In the genomic region with DNA sequence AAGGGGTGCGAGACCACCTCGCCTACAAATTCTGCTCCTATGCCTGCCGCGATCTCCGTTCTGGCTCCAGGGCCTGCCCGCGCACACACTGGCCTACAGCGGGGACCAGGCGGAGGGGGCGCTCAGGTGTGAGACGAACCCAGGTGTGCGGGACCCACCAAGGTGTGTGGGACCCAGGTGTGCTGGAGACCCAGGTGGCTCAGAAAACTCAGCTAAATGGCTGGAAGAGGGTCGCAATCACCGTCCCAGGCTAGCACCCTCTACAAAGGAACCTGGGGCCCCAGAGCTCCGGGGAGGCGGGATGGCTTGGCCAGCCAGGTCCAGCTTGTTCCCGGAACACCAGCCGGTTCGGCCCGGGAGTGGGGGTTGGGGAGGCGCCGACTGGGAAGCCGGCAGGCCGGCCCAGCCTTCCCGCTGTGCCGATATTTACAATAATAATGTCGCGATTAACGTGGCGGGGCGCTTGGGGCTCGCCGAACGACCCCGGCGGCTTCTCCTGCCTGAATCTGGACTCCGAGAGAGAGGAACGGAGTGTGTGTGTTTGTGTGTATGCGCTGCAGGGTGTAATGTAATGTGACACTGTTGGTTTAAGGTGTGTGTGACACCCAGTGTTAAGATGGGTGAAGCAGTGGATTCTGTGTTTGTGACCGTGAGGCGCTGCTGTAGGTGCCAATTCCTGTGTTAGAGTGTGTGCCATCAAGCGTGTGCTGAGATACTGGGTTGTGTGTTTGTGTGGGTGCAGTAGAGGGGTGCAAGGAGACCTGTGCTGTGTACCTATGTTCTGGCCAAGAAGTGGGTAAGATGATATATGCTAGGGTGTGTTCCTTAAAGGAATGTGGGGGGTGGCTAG, we compare ENCODE assay signal across 8 cellular contexts. TPM values are rescaled to one million over a fixed set of nuclear protein-coding genes. Genes with fewer than 3 reads are reported as not detected.
A peak's percentile ranks its signal among the peaks of the same experiment; 100 is the strongest.
DNase-seq lines count a peak whose midpoint lies in the region; ATAC-seq and TF ChIP-seq lines count a peak whose summit lies in the region.

No MANE protein-coding gene starts in this region.

- no peaks in the 10 kb centered on the region for H3K9me3 ChIP-seq in spleen

- in situ Hi-C loops in GM13977 (cut with MboI; ENCODE audit: low pct_unique_long_range_greater_than_20kb, low sequenced_read_pairs, unreplicated experiment) = no loop called here

- no peak for ATAC-seq in activated CD8-positive, alpha-beta T cell treated with anti-CD3 and anti-CD28 coated beads for 36 hours
- ATAC-seq in HG02588 (IDR thresholded peaks at IDR 0.05; ENCODE audit: unreplicated experiment) = no peak

- no peak overlapping the region for H3K27ac Mint-ChIP-seq in activated CD8-positive, alpha-beta T cell treated with anti-CD3 and anti-CD28 coated beads for 36 hours
- peak overlapping the region; percentile 24 to 87 (median 78) for H3K27ac Mint-ChIP-seq in immature natural killer cell

- peaks cover 31 to 47% (median 37%) of the 10 kb centered on the region in 6 donors for H3K4me1 ChIP-seq in spleen

- H3K4me1 Mint-ChIP-seq in activated CD8-positive, alpha-beta T cell treated with anti-CD3 and anti-CD28 coated beads for 36 hours (ENCODE audit: low read depth) = peaks cover 15% of the 10 kb centered on the region
- peaks cover 42 to 55% of the 10 kb centered on the region in 2 donors for H3K4me1 Mint-ChIP-seq in immature natural killer cell

- H3K27me3 Mint-ChIP-seq in activated CD8-positive, alpha-beta T cell treated with anti-CD3 and anti-CD28 coated beads for 36 hours = peaks cover 69% of the 10 kb centered on the region
- peaks cover 19 to 22% (median 20%) of the 10 kb centered on the region in 3 donors for H3K27me3 Mint-ChIP-seq in immature natural killer cell (ENCODE audit: low read depth in 3 of 3)

- peak overlapping the region; percentile 1 for H3K4me3 Mint-ChIP-seq in activated CD8-positive, alpha-beta T cell treated with anti-CD3 and anti-CD28 coated beads for 36 hours
- peak overlapping the region; percentile 88 to 95 (median 90) for H3K4me3 Mint-ChIP-seq in immature natural killer cell

- WGBS in spleen, 5 donors = 4 to 7% (median 4%) methylated on average over 27 to 42 of the region's 42 CpGs

- no peak for TF ChIP-seq CTCF in activated CD8-positive, alpha-beta T cell treated with anti-CD3 and anti-CD28 coated beads for 36 hours (IDR thresholded peaks at IDR 0.05)
- TF ChIP-seq CTCF in spleen (IDR thresholded peaks at IDR 0.05 in 8 of 11, conservative IDR thresholded peaks at IDR 0.05 in 3 of 11) = no peak
- no peak for TF ChIP-seq CTCF in GM13977 (IDR thresholded peaks at IDR 0.05; ENCODE audit: extremely low read depth, insufficient read depth, missing control alignments)

- CTCF ChIA-PET in activated CD8-positive, alpha-beta T cell treated with anti-CD3 and anti-CD28 coated beads for 36 hours (lab: Charles Lee) = interaction anchor here (0.7 to 10.5 kb wide), 8 partner anchors 31 to 212 kb away, joined by 3 to 205 read pairs (median 27); no protein-coding TSS in a partner anchor

- H3K36me3 Mint-ChIP-seq in activated CD8-positive, alpha-beta T cell treated with anti-CD3 and anti-CD28 coated beads for 36 hours (ENCODE audit: low read depth) = no peaks in the 10 kb centered on the region
- H3K36me3 Mint-ChIP-seq in immature natural killer cell = no peaks in the 10 kb centered on the region

- H3K4me3 ChIP-seq in spleen = peak overlapping the region in 7 of 8 donors; percentile 39 to 76 (median 48)

- intact Hi-C loops in activated CD8-positive, alpha-beta T cell treated with anti-CD3 and anti-CD28 coated beads for 36 hours (cut with micrococcal nuclease) = no loop called here
- intact Hi-C loops in spleen (cut with DNase I; ENCODE audit: low total_unique reads) = loop anchor here (5.0 kb wide), 1 partner anchor 175 kb away; no protein-coding TSS in a partner anchor

- H3K27ac ChIP-seq in spleen = peak overlapping the region in 1 of 8 donors; percentile 10

- peaks cover 13 to 97% (median 52%) of the 10 kb centered on the region in 7 donors for H3K27me3 ChIP-seq in spleen (replicated peaks in 1 of 7)

- POLR2A ChIA-PET in activated CD8-positive, alpha-beta T cell treated with anti-CD3 and anti-CD28 coated beads for 36 hours (lab: Charles Lee) = interaction anchor here (1.0 to 1.6 kb wide), 2 partner anchors 64 to 92 kb away, joined by 3 to 6 read pairs; a partner anchor contains a TSS

- no peaks in the 10 kb centered on the region for H3K9me3 Mint-ChIP-seq in activated CD8-positive, alpha-beta T cell treated with anti-CD3 and anti-CD28 coated beads for 36 hours
- no peaks in the 10 kb centered on the region for H3K9me3 Mint-ChIP-seq in immature natural killer cell

- no peaks in the 10 kb centered on the region for H3K36me3 ChIP-seq in spleen

- DNase-seq in NCI-H1417 (lab: John Stamatoyannopoulos, UW) (peak; percentile 19 to 50 (median 38)), NCI-H1417 treated with DMSO at 0.1 percent for 48 hours (lab: John Stamatoyannopoulos, UW) (no peak), immature natural killer cell (peak; percentile 45 to 52 (median 51)), spleen (peak; percentile 74), RPMI8226 (no peak), GM13977 (ENCODE audit: low spot score) (no peak)
- DNase-seq in activated CD8-positive, alpha-beta T cell treated with anti-CD3 and anti-CD28 coated beads for 36 hours = no peak

- TF ChIP-seq POLR2A in spleen (IDR thresholded peaks at IDR 0.05) = no peak

RNA-seq across cellular contexts. Expression of a gene that starts 1.4 kb away (rescaled TPM):
- under 1 TPM in 1 of 2 experiments, not detected in 1; 0.87 TPM for total RNA-seq in activated CD8-positive, alpha-beta T cell treated with anti-CD3 and anti-CD28 coated beads for 36 hours
- polyA plus RNA-seq in immature natural killer cell (10 to 100 TPM; 19.0 to 26.7 (median 21.8) TPM), spleen (1 to 10 TPM in 2 of 3 donors, under 1 TPM in 1; 0.30 to 2.2 (median 1.4) TPM)
- 10 to 100 TPM in 2 of 7 donors, 1 to 10 TPM in 5; 2.6 to 11.4 (median 7.4) TPM for total RNA-seq in spleen

RNA-seq across cellular contexts. Expression of a gene that starts 46.8 kb away (rescaled TPM):
- 10 to 100 TPM; 50.1 to 57.4 TPM for total RNA-seq in activated CD8-positive, alpha-beta T cell treated with anti-CD3 and anti-CD28 coated beads for 36 hours
- 10 to 100 TPM; 38.2 to 47.1 (median 44.7) TPM for polyA plus RNA-seq in immature natural killer cell
- total RNA-seq in spleen = 100 to 1,000 TPM; 101 to 194 (median 149) TPM
- 10 to 100 TPM; 36.1 to 83.3 (median 69.7) TPM for polyA plus RNA-seq in spleen

Comparison
In these comparisons a context has a peak if more than half of its experiments do, and no peak if none do; other contexts are left out.
1. DNase-seq: peak in NCI-H1417 (3 of 3), immature natural killer cell (3 of 3) and spleen (single experiment); none in NCI-H1417 treated with DMSO at 0.1 percent for 48 hours (single experiment), activated CD8-positive, alpha-beta T cell treated with anti-CD3 and anti-CD28 coated beads for 36 hours (single experiment), RPMI8226 (single experiment) and GM13977 (single experiment).